ENCODE assay signal across 8 cellular contexts in genomic region chr1:25430666-25431494, GRCh38. TPM values are rescaled to one million over a fixed set of nuclear protein-coding genes. Genes with fewer than 3 reads are reported as not detected.
DNase-seq lines count a peak whose midpoint lies in the region; ATAC-seq and TF ChIP-seq lines count a peak whose summit lies in the region.

Gene MACO1 (plus strand): TSS chr1:25430897. CDS start chr1:25431099, 202 bp downstream.

- peak; percentile 80 for ATAC-seq in CD8-positive, alpha-beta T cell
- ATAC-seq in GM21360 (IDR thresholded peaks at IDR 0.05; ENCODE audit: unreplicated experiment) = peak; percentile 82
- peak; percentile 98 to 99 for ATAC-seq in lower lobe of right lung

- H3K27me3 ChIP-seq in CD8-positive, alpha-beta T cell (ENCODE audit: insufficient read depth, low read length) = no peaks in the 10 kb centered on the region
- H3K27me3 ChIP-seq in lower lobe of right lung (ENCODE audit: low read depth) = no peaks in the 10 kb centered on the region

- H3K4me1 Mint-ChIP-seq in CD8-positive, alpha-beta T cell (ENCODE audit: low read depth) = peaks cover 53% of the 10 kb centered on the region

- TF ChIP-seq CTCF in CD8-positive, alpha-beta T cell (IDR thresholded peaks at IDR 0.05) = no peak
- no peak for TF ChIP-seq CTCF in lower lobe of right lung (IDR thresholded peaks at IDR 0.05)

- H3K27ac Mint-ChIP-seq in CD8-positive, alpha-beta T cell = peak within 1 kb of the TSS; percentile 99

- peak; percentile 92 to 99 (median 96) for DNase-seq in CD8-positive, alpha-beta T cell
- DNase-seq in HT-29 (ENCODE audit: low spot score) = peak; percentile 98
- peak; percentile 93 to 98 for DNase-seq in NOMO-1 (lab: John Stamatoyannopoulos, UW; ENCODE audit: unreplicated experiment in 2 of 2)
- DNase-seq in effector CD8-positive, alpha-beta T cell (lab: John Stamatoyannopoulos, UW) = peak; percentile 94
- peak; percentile 95 for DNase-seq in lower lobe of right lung
- DNase-seq in stimulated activated CD4-positive, alpha-beta T cell treated with anti-CD3 and anti-CD28 coated beads, TNF-alpha, amount 100 ng/mL, for 1 hour (ENCODE audit: low read depth in 3 of 3, low spot score in 1 of 3) = peak; percentile 89 to 96 (median 95)

- CTCF ChIA-PET in CD8-positive, alpha-beta T cell (lab: Charles Lee) = interaction anchor here (0.6 to 0.7 kb wide), 3 partner anchors 11 to 246 kb away, joined by 3 read pairs; no protein-coding TSS in a partner anchor
- CTCF ChIA-PET in activated CD8-positive, alpha-beta memory T cell treated with anti-CD3 and anti-CD28 coated beads for 36 hours (lab: Charles Lee) = no interaction called here

- no peaks in the 10 kb centered on the region for H3K36me3 ChIP-seq in CD8-positive, alpha-beta T cell (ENCODE audit: insufficient read depth, low read length)
- no peaks in the 10 kb centered on the region for H3K36me3 ChIP-seq in lower lobe of right lung

- H3K4me3 ChIP-seq in CD8-positive, alpha-beta T cell (ENCODE audit: low read depth, low read length) = peak within 1 kb of the TSS; percentile 94
- peak within 1 kb of the TSS; percentile 92 for H3K4me3 ChIP-seq in lower lobe of right lung

- H3K27ac ChIP-seq in CD8-positive, alpha-beta T cell (ENCODE audit: low read depth, low read length) = peak within 1 kb of the TSS; percentile 99
- H3K27ac ChIP-seq in lower lobe of right lung = peak within 1 kb of the TSS; percentile 94

- no peaks in the 10 kb centered on the region for H3K9me3 ChIP-seq in CD8-positive, alpha-beta T cell (ENCODE audit: low read length)
- no peaks in the 10 kb centered on the region for H3K9me3 ChIP-seq in lower lobe of right lung

- H3K4me1 ChIP-seq in CD8-positive, alpha-beta T cell (ENCODE audit: insufficient read depth, low read length) = peaks cover 44% of the 10 kb centered on the region
- peaks cover 43% of the 10 kb centered on the region for H3K4me1 ChIP-seq in lower lobe of right lung

- H3K36me3 Mint-ChIP-seq in CD8-positive, alpha-beta T cell = peaks cover 7% of the 10 kb centered on the region

- intact Hi-C loops in CD8-positive, alpha-beta T cell (cut with DNase I, micrococcal nuclease) = loop anchor here (1.0 to 10.0 kb wide), 11 partner anchors 16 to 786 kb away; partner anchors contain the start of genes TMEM50A (in 2 of the 2), MAN1C1 (in 1 of the 2), MTFR1L (in 1 of the 2) and PDIK1L (in 1 of the 2)
- intact Hi-C loops in lower lobe of right lung (cut with DNase I) = no loop called here

- no peaks in the 10 kb centered on the region for H3K27me3 Mint-ChIP-seq in CD8-positive, alpha-beta T cell (ENCODE audit: low read depth)

- H3K9me3 Mint-ChIP-seq in CD8-positive, alpha-beta T cell = no peaks in the 10 kb centered on the region

- POLR2A ChIA-PET in CD8-positive, alpha-beta T cell (lab: Charles Lee) = interaction anchor here (0.6 to 2.9 kb wide), 15 partner anchors 8 to 389 kb away, joined by 3 to 16 read pairs (median 4); partner anchors contain the start of genes MTFR1L and SYF2
- POLR2A ChIA-PET in activated CD8-positive, alpha-beta memory T cell treated with anti-CD3 and anti-CD28 coated beads for 36 hours (lab: Charles Lee) = interaction anchor here (0.6 to 1.4 kb wide), 5 partner anchors 14 to 198 kb away, joined by 4 to 10 read pairs (median 7); partner anchors contain the start of gene SYF2

- peak within 1 kb of the TSS; percentile 94 for H3K4me3 Mint-ChIP-seq in CD8-positive, alpha-beta T cell

RNA-seq across cellular contexts. Expression of gene MACO1, which starts in this region (rescaled TPM):
- 10 to 100 TPM; 44.7 to 47.0 TPM for total RNA-seq in CD8-positive, alpha-beta T cell
- 6.3 TPM in 2 replicates for total RNA-seq in HT-29 (2014; rRNA removed; shearing (Covaris generic))
- 10 to 100 TPM; 15.0 to 16.4 TPM for total RNA-seq in activated CD8-positive, alpha-beta memory T cell treated with anti-CD3 and anti-CD28 coated beads for 36 hours
- total RNA-seq in lower lobe of right lung = 19.7 TPM

Comparison
In these comparisons a context has a peak if more than half of its experiments do, and no peak if none do; other contexts are left out.
1. Peak in every context shown above with its lines: DNase-seq, ATAC-seq, H3K4me3 ChIP-seq and H3K27ac ChIP-seq.